18 cellular contexts compared by ENCODE assay signal in the genomic region with DNA sequence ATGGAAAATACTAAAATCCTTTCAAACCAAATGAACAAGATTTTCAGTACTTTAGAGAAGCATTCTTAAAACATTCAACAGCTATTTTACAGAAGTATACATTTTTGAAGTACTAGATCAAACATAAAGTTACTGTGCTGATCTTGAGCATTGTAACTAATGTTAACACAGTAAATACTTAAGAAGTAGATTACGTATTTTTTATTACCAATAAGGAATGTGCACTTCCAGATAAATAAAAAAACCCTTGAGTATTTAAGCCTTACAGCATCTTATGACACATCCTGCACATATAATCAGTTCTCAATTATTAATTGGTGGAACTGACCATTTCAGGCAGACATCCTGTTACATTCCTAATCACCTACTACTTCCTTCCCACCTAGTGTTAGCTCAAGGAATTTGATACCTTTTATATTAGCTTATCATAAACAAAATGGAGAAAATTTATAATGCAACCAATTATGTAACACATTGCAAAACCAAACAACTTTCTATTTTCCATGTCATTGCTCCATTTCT. TPM values are rescaled to one million over a fixed set of nuclear protein-coding genes. Genes with fewer than 3 reads are reported as not detected.
DNase-seq lines count a peak whose midpoint lies in the region; ATAC-seq, FAIRE-seq and TF ChIP-seq lines count a peak whose summit lies in the region.
"Had no signal": no experiment of that assay in that cellular context is flagged by ENCODE, and none has a peak within 500 bp of the region (broad histone marks: within the 10 kb centered on the region; RNA-seq: fewer than 3 reads in every experiment).

No MANE protein-coding gene starts in this region.

- FAIRE-seq in D721Med (lab: Jason Lieb, UNC) (peak; percentile 16), bronchial epithelial cell (lab: Jason Lieb, UNC) (no peak), kidney (lab: Jason Lieb, UNC) (peak; percentile 13), small intestine (lab: Jason Lieb, UNC) (no peak)
- FAIRE-seq: A204.1 had no signal

- H3K9ac ChIP-seq in kidney (ENCODE audit: low read length in 2 of 2), result no peak overlapping the region
- H3K9ac ChIP-seq: SK-N-SH had no signal

- no peaks in the 10 kb centered on the region for H3K9me3 ChIP-seq in kidney (ENCODE audit: control insufficient read depth in 1 of 2, low read length in 2 of 2)
- H3K9me3 ChIP-seq in small intestine (ENCODE audit: control insufficient read depth, low read depth), result no peaks in the 10 kb centered on the region
- no peaks in the 10 kb centered on the region for H3K9me3 ChIP-seq in psoas muscle
- H3K9me3 ChIP-seq: SK-N-SH had no signal

- WGBS in small intestine, 3 donors, result 64 to 70% (median 69%) methylated on average over 1 of the region's 1 CpG
- WGBS in psoas muscle, 3 donors, result 79 to 86% (median 84%) methylated on average over 1 of the region's 1 CpG

- no peak overlapping the region for H3K4me3 ChIP-seq in bronchial epithelial cell (ENCODE audit: low read depth, low read length)
- H3K4me3 ChIP-seq in kidney (ENCODE audit: low read length in 2 of 2), result no peak overlapping the region
- H3K4me3 ChIP-seq in small intestine (ENCODE audit: low read depth in 1 of 2, low read length in 2 of 2), result no peak overlapping the region
- no peak overlapping the region for H3K4me3 ChIP-seq in psoas muscle

- H3K36me3 ChIP-seq in bronchial epithelial cell (ENCODE audit: control insufficient read depth, insufficient read depth, low read length) (no peaks in the 10 kb centered on the region), kidney (ENCODE audit: control insufficient read depth in 1 of 2, insufficient read depth in 2 of 2, low read length in 2 of 2) (peaks cover 6 to 12% of the 10 kb centered on the region in 2 donors), small intestine (ENCODE audit: control insufficient read depth in 2 of 2, insufficient read depth in 2 of 2, low read length in 2 of 2) (no peaks in the 10 kb centered on the region), psoas muscle (ENCODE audit: insufficient read depth in 1 of 2, low read depth in 1 of 2) (peaks cover 0 to 37% of the 10 kb centered on the region in 2 donors)

- H3K27me3 ChIP-seq in bronchial epithelial cell (ENCODE audit: control insufficient read depth, insufficient read depth, low read length) (no peaks in the 10 kb centered on the region), small intestine (ENCODE audit: control insufficient read depth in 2 of 2, insufficient read depth in 2 of 2, low read length in 2 of 2) (no peaks in the 10 kb centered on the region), psoas muscle (ENCODE audit: insufficient read depth in 3 of 3, low read length in 2 of 3) (no peaks in the 10 kb centered on the region)

- intact Hi-C loops in kidney (cut with DNase I), result no loop called here
- intact Hi-C loops in psoas muscle (cut with DNase I), result no loop called here

- H3K4me1 ChIP-seq in kidney (ENCODE audit: control insufficient read depth in 1 of 2, insufficient read depth in 1 of 2, low read depth in 1 of 2, low read length in 2 of 2) (no peaks in the 10 kb centered on the region), small intestine (ENCODE audit: control insufficient read depth in 2 of 2, insufficient read depth in 1 of 2, low read depth in 1 of 2, low read length in 1 of 2) (no peaks in the 10 kb centered on the region), psoas muscle (no peaks in the 10 kb centered on the region)

- ATAC-seq in psoas muscle, result no peak

- TF ChIP-seq CTCF in D721Med (IDR thresholded peaks at IDR 0.05; ENCODE audit: insufficient read depth, missing control alignments) (no peak), bronchial epithelial cell (IDR thresholded peaks at IDR 0.05; ENCODE audit: insufficient read depth, low read length, severe bottlenecking) (no peak), kidney (IDR thresholded peaks at IDR 0.05; ENCODE audit: borderline replicate concordance, extremely low read depth, insufficient read depth) (no peak), psoas muscle (IDR thresholded peaks at IDR 0.05) (no peak)

- H3K27ac ChIP-seq in kidney (ENCODE audit: low read depth in 2 of 2, low read length in 2 of 2) (no peak overlapping the region), small intestine (ENCODE audit: low read depth in 1 of 2, low read length in 1 of 2) (no peak overlapping the region), psoas muscle (no peak overlapping the region)

- DNase-seq in D721Med (ENCODE audit: insufficient read length, low spot score) (no peak), bronchial epithelial cell (ENCODE audit: low read depth) (peak; percentile 26), kidney (no peak), small intestine (peak; percentile 2), psoas muscle (no peak), DMS153 (lab: John Stamatoyannopoulos, UW) (no peak)
- no peak for DNase-seq in activated T-cell treated with anti-CD3 and anti-CD28 coated beads, Interleukin-2, amount 50 U/mL, for 48 hours
- DNase-seq: DMS79, KG1, NCI-H1105, NCI-H146, NCI-H2029, NCI-H2227 treated with DMSO at 0.1 percent for 48 hours, NCI-H510A, NCI-H748 treated with DMSO at 0.1 percent for 48 hours, SIG-M5, SK-N-SH had no signal

RNA-seq across cellular contexts. Expression of gene COPS2, which starts 32.8 kb away (rescaled TPM):
- 32.9 and 34.2 TPM in 2 replicates for total RNA-seq in bronchial epithelial cell
- 60.1 TPM for total RNA-seq in kidney
- polyA plus RNA-seq in kidney (ENCODE audit: insufficient read depth, low read depth, low replicate concordance), result 42.6 TPM
- 10 to 100 TPM; 48.2 to 50.5 (median 49.9) TPM for polyA plus RNA-seq in small intestine
- 100 to 1,000 TPM; 109 to 160 (median 137) TPM for total RNA-seq in psoas muscle
- 100 to 1,000 TPM in 1 of 3 donors, 10 to 100 TPM in 2; 95.6 to 243 (median 99.1) TPM for polyA plus RNA-seq in psoas muscle

RNA-seq across cellular contexts. Expression of gene GALK2, which starts 47.4 kb away (rescaled TPM):
- 51.2 and 67.9 TPM in 2 replicates for total RNA-seq in bronchial epithelial cell
- 40.6 TPM for total RNA-seq in kidney
- polyA plus RNA-seq in kidney (ENCODE audit: insufficient read depth, low read depth, low replicate concordance), result 36.4 TPM
- polyA plus RNA-seq in small intestine, result 10 to 100 TPM; 26.2 to 55.5 (median 38.4) TPM
- total RNA-seq in psoas muscle, result 10 to 100 TPM; 14.8 to 21.3 (median 16.6) TPM
- polyA plus RNA-seq in psoas muscle, result 10 to 100 TPM; 14.7 to 36.0 (median 16.3) TPM

Comparison
In these comparisons a context has a peak if more than half of its experiments do, and no peak if none do; other contexts are left out.
1. DNase-seq: peak in bronchial epithelial cell (single experiment) and small intestine (single experiment); none in D721Med (single experiment), kidney (single experiment), psoas muscle (0 of 2), activated T-cell treated with anti-CD3 and anti-CD28 coated beads, Interleukin-2, amount 50 U/mL, for 48 hours (0 of 2) and DMS153 (single experiment).